8 cellular contexts compared by ENCODE assay signal in genomic region chr11:45982656-45983470, GRCh38.
DNase-seq lines count a peak whose midpoint lies in the region; ATAC-seq lines count a peak whose summit lies in the region.

No MANE protein-coding gene starts in this region.

- H3K4me1 Mint-ChIP-seq in stimulated activated naive CD8-positive, alpha-beta T cell treated with anti-CD3 and anti-CD28 coated beads, Interleukin-15, amount 100 ng/mL, for 72 hours, result peaks cover 33% of the 10 kb centered on the region

- no peaks in the 10 kb centered on the region for H3K27me3 Mint-ChIP-seq in stimulated activated naive CD8-positive, alpha-beta T cell treated with anti-CD3 and anti-CD28 coated beads, Interleukin-15, amount 100 ng/mL, for 72 hours

- H3K36me3 ChIP-seq in HUES64 (ENCODE audit: insufficient read depth, low read length) (peaks cover 15% of the 10 kb centered on the region), SJCRH30 (peaks cover 5% of the 10 kb centered on the region)

- H3K4me3 ChIP-seq in HUES64 (ENCODE audit: low read length) (peak overlapping the region; percentile 2), SJCRH30 (no peak overlapping the region)

- peak; percentile 72 for ATAC-seq in stimulated activated naive CD8-positive, alpha-beta T cell treated with anti-CD3 and anti-CD28 coated beads, Interleukin-15, amount 100 ng/mL, for 72 hours
- ATAC-seq in GM21526 (IDR thresholded peaks at IDR 0.05; ENCODE audit: low FRiP score, unreplicated experiment) (no peak), GM21717 (IDR thresholded peaks at IDR 0.05; ENCODE audit: unreplicated experiment) (no peak)

- H3K27ac Mint-ChIP-seq in stimulated activated naive CD8-positive, alpha-beta T cell treated with anti-CD3 and anti-CD28 coated beads, Interleukin-15, amount 100 ng/mL, for 72 hours, result peak overlapping the region in 1 of 2 donors; percentile 59

- no peak overlapping the region for H3K4me3 Mint-ChIP-seq in stimulated activated naive CD8-positive, alpha-beta T cell treated with anti-CD3 and anti-CD28 coated beads, Interleukin-15, amount 100 ng/mL, for 72 hours

- no peaks in the 10 kb centered on the region for H3K9me3 Mint-ChIP-seq in stimulated activated naive CD8-positive, alpha-beta T cell treated with anti-CD3 and anti-CD28 coated beads, Interleukin-15, amount 100 ng/mL, for 72 hours

- H3K27me3 ChIP-seq in HUES64 (ENCODE audit: insufficient read depth, low read length), result no peaks in the 10 kb centered on the region
- H3K27me3 ChIP-seq in SJCRH30, result no peaks in the 10 kb centered on the region

- DNase-seq in AG20443 (ENCODE audit: low spot score) (peak; percentile 78), islet precursor cell (peak; percentile 96), SJCRH30 (no peak)
- DNase-seq in stimulated activated naive CD8-positive, alpha-beta T cell treated with anti-CD3 and anti-CD28 coated beads, Interleukin-15, amount 100 ng/mL, for 72 hours, result peak in 1 of 2 donors; percentile 26

- peak overlapping the region; percentile 19 for H3K9ac ChIP-seq in HUES64 (ENCODE audit: low read depth, low read length)

- 36% methylated on average over 7 of the region's 8 CpGs for WGBS in HUES64

- H3K4me1 ChIP-seq in HUES64 (ENCODE audit: insufficient read depth, low read length) (peaks cover 33% of the 10 kb centered on the region), SJCRH30 (no peaks in the 10 kb centered on the region)

- H3K9me3 ChIP-seq in HUES64 (ENCODE audit: insufficient read depth, low read depth, low read length) (no peaks in the 10 kb centered on the region), SJCRH30 (replicated peaks) (no peaks in the 10 kb centered on the region)

- H3K27ac ChIP-seq in HUES64 (ENCODE audit: low read depth, low read length), result peak overlapping the region; percentile 95
- H3K27ac ChIP-seq in angular gyrus (ENCODE audit: low read depth, low read length), result peak overlapping the region; percentile 31
- H3K27ac ChIP-seq in SJCRH30, result no peak overlapping the region

Comparison
In these comparisons a context has a peak if more than half of its experiments do, and no peak if none do; other contexts are left out.
1. DNase-seq: peak in AG20443 (single experiment) and islet precursor cell (single experiment); none in SJCRH30 (0 of 2).